27 cellular contexts compared by ENCODE assay signal in the genomic region with DNA sequence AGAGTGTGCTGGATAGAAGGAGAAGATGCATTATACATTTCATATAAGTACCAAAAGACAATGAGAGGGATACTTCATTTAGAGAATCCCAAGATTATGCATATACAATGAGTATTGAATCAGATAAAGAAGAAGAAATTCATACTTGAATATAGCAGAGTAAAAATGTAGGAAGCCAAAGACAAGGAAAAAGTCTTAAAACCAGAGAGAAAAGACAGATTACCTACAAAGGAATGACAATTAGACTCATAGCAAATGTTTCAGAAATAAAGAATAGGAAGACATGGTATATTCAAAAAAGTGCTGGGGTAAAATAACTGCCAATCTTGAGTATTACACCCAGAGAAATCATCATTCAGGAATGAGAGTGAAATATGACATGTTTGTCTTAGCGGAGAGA.
"Had no signal": no experiment of that assay in that cellular context is flagged by ENCODE, and none has a peak within 500 bp of the region (broad histone marks: within the 10 kb centered on the region; RNA-seq: fewer than 3 reads in every experiment).

No MANE protein-coding gene starts in this region.

- FAIRE-seq: colon, endometrium, endothelial cell of umbilical vein, frontal cortex had no signal

- ATAC-seq: effector memory CD8-positive, alpha-beta T cell; esophagus mucosa; foreskin keratinocyte; gastrocnemius medialis; heart left ventricle; heart right ventricle had no signal

- H3K36me3 ChIP-seq: colonic mucosa, esophagus muscularis mucosa, esophagus squamous epithelium, gastrocnemius medialis, heart left ventricle, heart right ventricle had no signal

- H3K4me1 ChIP-seq: colonic mucosa, esophagus muscularis mucosa, esophagus squamous epithelium, foreskin keratinocyte, gastrocnemius medialis, heart left ventricle, heart right ventricle had no signal

- H3K9me3 ChIP-seq: colonic mucosa, esophagus squamous epithelium, gastrocnemius medialis had no signal

- H3K27ac ChIP-seq: colonic mucosa, coronary artery, dorsolateral prefrontal cortex, epithelial cell of prostate, esophagus muscularis mucosa, esophagus squamous epithelium, foreskin keratinocyte, gastrocnemius medialis, heart left ventricle, heart right ventricle had no signal

- H3K4me3 ChIP-seq: colonic mucosa, coronary artery, dorsolateral prefrontal cortex, esophagus muscularis mucosa, esophagus squamous epithelium, gastrocnemius medialis, heart left ventricle, heart right ventricle had no signal

- H3K27me3 ChIP-seq: colonic mucosa, dorsolateral prefrontal cortex, esophagus muscularis mucosa, foreskin keratinocyte, gastrocnemius medialis, heart left ventricle, heart right ventricle had no signal

- DNase-seq: colonic mucosa; cortex of kidney; dermis blood vessel endothelial cell; dorsolateral prefrontal cortex; effector CD4-positive, alpha-beta T cell; effector CD8-positive, alpha-beta T cell; effector memory CD4-positive, alpha-beta T cell; effector memory CD8-positive, alpha-beta T cell; endodermal cell; erythroblast; esophagus squamous epithelium; foreskin fibroblast; foreskin keratinocyte; foreskin melanocyte; gastrocnemius medialis; glutamatergic neuron; head of caudate nucleus; heart left ventricle; heart right ventricle had no signal
